In the genomic region with DNA sequence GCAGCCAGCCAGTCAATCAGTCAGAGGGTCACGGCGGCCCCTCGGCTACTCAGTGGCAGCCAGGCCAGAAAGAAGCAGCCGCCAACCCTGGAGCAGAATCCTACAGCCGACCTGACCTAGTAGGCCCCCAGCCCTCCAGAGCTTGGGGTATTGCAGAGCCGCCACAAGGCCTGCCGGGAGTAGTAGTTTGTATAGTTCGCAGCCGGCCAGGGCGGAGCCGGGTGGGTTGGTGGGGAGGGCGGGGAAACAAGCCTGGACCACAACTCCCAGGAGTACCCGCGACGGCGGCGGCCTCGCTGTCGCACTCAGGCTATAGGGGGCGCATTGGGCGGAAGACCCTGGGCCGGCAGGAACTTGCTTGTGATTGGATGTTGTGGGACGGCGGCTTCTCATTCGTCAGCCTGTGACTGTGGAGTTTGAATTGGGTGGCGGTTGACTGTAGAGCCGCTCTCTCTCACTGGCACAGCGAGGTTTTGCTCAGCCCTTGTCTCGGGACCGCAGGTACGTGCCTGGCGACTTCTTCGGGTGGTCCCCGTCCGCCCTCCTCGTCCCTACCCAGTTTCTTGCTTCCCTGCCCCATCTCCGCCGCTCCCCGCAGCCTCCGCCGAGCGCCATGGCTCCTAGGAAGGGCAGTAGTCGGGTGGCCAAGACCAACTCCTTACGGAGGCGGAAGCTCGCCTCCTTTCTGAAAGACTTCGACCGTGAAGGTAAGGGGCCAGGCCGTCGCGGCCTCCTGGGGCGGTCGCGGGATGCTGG, we compare ENCODE assay signal across 8 cellular contexts. TPM values are rescaled to one million over a fixed set of nuclear protein-coding genes. Genes with fewer than 3 reads are reported as not detected.
A peak's percentile ranks its signal among the peaks of the same experiment; 100 is the strongest.
DNase-seq lines count a peak whose midpoint lies in the region; ATAC-seq and TF ChIP-seq lines count a peak whose summit lies in the region.

A gene (plus strand): TSS at position 439 of the 756 bp plus-strand sequence. CDS start 175 bp downstream, at position 614.

- WGBS in psoas muscle, 3 donors = 0% methylated on average over 49 to 54 of the region's 54 CpGs

- DNase-seq in NCI-H187 (lab: John Stamatoyannopoulos, UW) (peak; percentile 85 to 95), T-helper 2 cell (peak; percentile 96 to 99 (median 98)), left ventricle myocardium superior (peak; percentile 99), psoas muscle (peak; percentile 98 to 99), uterus (peak; percentile 96 to 98)

- H3K27ac ChIP-seq in angular gyrus (ENCODE audit: low read depth, low read length) = peak within 1 kb of the TSS; percentile 76
- H3K27ac ChIP-seq in psoas muscle = peak within 1 kb of the TSS; percentile 84
- H3K27ac ChIP-seq in uterus = peak within 1 kb of the TSS; percentile 81 to 90

- H3K4me3 ChIP-seq in psoas muscle = peak within 1 kb of the TSS; percentile 85
- H3K4me3 ChIP-seq in uterus = peak within 1 kb of the TSS; percentile 60 to 95

- peak; percentile 29 to 40 for TF ChIP-seq POLR2A in uterus (IDR thresholded peaks at IDR 0.05)

- intact Hi-C loops in left ventricle myocardium superior (cut with micrococcal nuclease) (no loop called here), psoas muscle (cut with DNase I) (loop anchor here (5.0 to 10.0 kb wide), 3 partner anchors 113 to 163 kb away; a partner anchor contains a TSS), uterus (cut with DNase I; ENCODE audit: low total_unique reads) (no loop called here)

- ATAC-seq in GM18499 (IDR thresholded peaks at IDR 0.05; ENCODE audit: insufficient read depth, unreplicated experiment) (peak; percentile 64), HG02943 (IDR thresholded peaks at IDR 0.05; ENCODE audit: low read depth, unreplicated experiment) (peak; percentile 78), left ventricle myocardium superior (peak; percentile 96), psoas muscle (peak; percentile 93 to 95 (median 93))

- H3K36me3 ChIP-seq in psoas muscle (ENCODE audit: insufficient read depth in 1 of 2, low read depth in 1 of 2) (peaks cover 0 to 14% of the 10 kb centered on the region in 2 donors), uterus (no peaks in the 10 kb centered on the region)

- TF ChIP-seq CTCF in psoas muscle (IDR thresholded peaks at IDR 0.05) (peak; percentile 50), uterus (IDR thresholded peaks at IDR 0.05) (peak; percentile 63 to 83 (median 68))

- peaks cover 22% of the 10 kb centered on the region for H3K4me1 ChIP-seq in psoas muscle
- H3K4me1 ChIP-seq in uterus = peaks cover 0 to 7% of the 10 kb centered on the region in 2 donors

- H3K27me3 ChIP-seq in psoas muscle (ENCODE audit: insufficient read depth in 3 of 3, low read length in 2 of 3) = no peaks in the 10 kb centered on the region
- H3K27me3 ChIP-seq in uterus = no peaks in the 10 kb centered on the region

- H3K9me3 ChIP-seq in psoas muscle (no peaks in the 10 kb centered on the region), uterus (no peaks in the 10 kb centered on the region)

RNA-seq across cellular contexts. Expression of the gene that starts here (rescaled TPM):
- total RNA-seq in left ventricle myocardium superior (0.32 TPM), psoas muscle (under 1 TPM; 0.10 to 0.67 (median 0.14) TPM), uterus (1 to 10 TPM in 1 of 4 donors, under 1 TPM in 1, not detected in 2; 0.18 to 5.9 TPM)
- under 1 TPM; 0.23 to 0.78 (median 0.66) TPM for polyA plus RNA-seq in psoas muscle

Comparison
In these comparisons a context has a peak if more than half of its experiments do, and no peak if none do; other contexts are left out.
1. Peak in every context shown above with its lines: DNase-seq, ATAC-seq, H3K4me3 ChIP-seq and H3K27ac ChIP-seq.
2. Peak in DNase-seq and ATAC-seq in left ventricle myocardium superior; RNA of the gene not detected or under 1 TPM.
3. Peak in DNase-seq, ATAC-seq, H3K4me3 ChIP-seq and H3K27ac ChIP-seq in psoas muscle; RNA of the gene not detected or under 1 TPM.
4. intact Hi-C loops: an anchor here in psoas muscle (5.0 to 10.0 kb wide); none called in left ventricle myocardium superior and uterus.